Comparison of ENCODE assay signal across 18 cellular contexts in the genomic region with DNA sequence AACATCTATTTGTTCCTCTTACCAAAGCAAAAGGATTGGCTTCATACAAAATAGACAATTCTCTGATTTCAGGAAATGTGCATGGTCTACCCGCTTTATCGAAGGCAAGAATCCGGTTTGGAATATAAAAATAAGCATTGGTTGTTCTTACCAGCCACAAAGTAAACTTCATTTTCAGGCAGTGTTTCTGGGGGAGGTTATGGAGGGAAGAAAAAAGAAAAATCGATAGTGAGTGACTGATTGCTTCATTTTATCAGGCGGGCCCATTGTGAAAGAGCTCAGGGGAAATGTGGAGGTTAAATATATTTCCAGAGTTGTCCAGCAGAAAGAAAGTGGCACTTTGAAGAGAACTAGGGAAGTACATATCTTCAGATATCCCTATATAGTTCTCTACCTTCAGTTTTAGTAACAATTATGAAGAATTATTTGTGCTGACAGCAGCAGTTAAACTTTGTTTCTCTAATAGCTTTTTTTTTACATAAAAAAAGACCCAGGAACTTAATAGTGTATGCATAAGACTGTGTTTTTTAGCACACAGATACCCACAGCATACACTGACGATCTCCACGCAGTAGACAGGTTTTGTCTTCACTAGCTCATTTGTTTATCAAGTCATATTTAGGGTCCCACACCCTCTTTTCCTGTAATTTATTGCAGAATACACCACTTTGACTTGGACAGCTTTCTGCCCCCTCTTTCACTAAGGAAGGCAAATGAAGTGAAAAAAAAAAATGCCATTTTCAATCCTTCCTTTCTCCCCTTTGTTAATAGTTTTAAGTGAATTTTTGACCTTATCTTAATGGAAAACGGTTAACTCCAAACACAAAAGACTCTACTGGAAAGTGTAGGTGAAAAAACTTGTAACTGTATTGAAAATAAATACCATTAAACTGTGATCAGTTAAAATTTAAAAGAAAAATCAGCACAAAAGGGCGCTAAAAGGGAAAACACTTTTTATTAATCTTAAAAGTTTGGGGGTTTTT. TPM values are rescaled to one million over a fixed set of nuclear protein-coding genes. Genes with fewer than 3 reads are reported as not detected.
A peak's percentile ranks its signal among the peaks of the same experiment; 100 is the strongest.
DNase-seq lines count a peak whose midpoint lies in the region; ATAC-seq and TF ChIP-seq lines count a peak whose summit lies in the region.
"Had no signal": no experiment of that assay in that cellular context is flagged by ENCODE, and none has a peak within 500 bp of the region (broad histone marks: within the 10 kb centered on the region; RNA-seq: fewer than 3 reads in every experiment).

No MANE protein-coding gene starts in this region.

- H3K4me3 Mint-ChIP-seq in brain (peak overlapping the region; percentile 93 to 97 (median 95)), nephron progenitor cell (peak overlapping the region; percentile 87)
- H3K4me3 Mint-ChIP-seq: activated CD4-positive, alpha-beta T cell treated with anti-CD3 and anti-CD28 coated beads, Interleukin-2, amount 10 ng/mL, durations not matched to agents 24 days and 14 days had no signal

- TF ChIP-seq CTCF in Loucy (conservative IDR thresholded peaks at IDR 0.05; ENCODE audit: low read length) (no peak), brain (conservative IDR thresholded peaks at IDR 0.05) (no peak), nephron progenitor cell (IDR thresholded peaks at IDR 0.05) (no peak)

- peak overlapping the region; percentile 92 to 100 (median 98) for H3K27ac Mint-ChIP-seq in brain
- H3K27ac Mint-ChIP-seq in nephron progenitor cell = no peak overlapping the region
- H3K27ac Mint-ChIP-seq: effector memory CD8-positive, alpha-beta T cell had no signal

- H2AFZ ChIP-seq in Loucy (ENCODE audit: low read length) = peak overlapping the region; percentile 47; the same call in 1 of the 2 replicates
- H2AFZ ChIP-seq: GM23248 had no signal

- peaks cover 12% of the 10 kb centered on the region; the same call in 1 of the 2 replicates for H3K79me2 ChIP-seq in Loucy (ENCODE audit: insufficient read depth, low read length)

- no peaks in the 10 kb centered on the region for H3F3A ChIP-seq in Loucy (ENCODE audit: low read depth)

- no peaks in the 10 kb centered on the region for H3K9me3 ChIP-seq in Loucy (ENCODE audit: insufficient read depth, low read depth, low read length)

- H3K36me3 Mint-ChIP-seq in brain (peaks cover 40% of the 10 kb centered on the region), nephron progenitor cell (ENCODE audit: low read depth) (no peaks in the 10 kb centered on the region)

- H3K4me3 ChIP-seq in GM08714 (ENCODE audit: low read length) (peak overlapping the region; percentile 32; the same call in 1 of the 2 replicates), Loucy (ENCODE audit: low read length, poor library complexity, severe bottlenecking) (peak overlapping the region; percentile 88)
- H3K4me3 ChIP-seq: GM23248 had no signal

- H3K4me1 Mint-ChIP-seq in brain (peaks cover 25% of the 10 kb centered on the region), nephron progenitor cell (peaks cover 71% of the 10 kb centered on the region)

- ATAC-seq in HG03039 (IDR thresholded peaks at IDR 0.05; ENCODE audit: unreplicated experiment) = no peak
- ATAC-seq: effector memory CD8-positive, alpha-beta T cell had no signal

- no peaks in the 10 kb centered on the region for H3K9me2 ChIP-seq in Loucy (replicated peaks; ENCODE audit: low read depth, low read length)

- peaks cover 22% of the 10 kb centered on the region for H3K4me1 ChIP-seq in Loucy (ENCODE audit: insufficient read depth, low read length, poor library complexity, severe bottlenecking)

- no peaks in the 10 kb centered on the region for H4K20me1 ChIP-seq in Loucy (ENCODE audit: insufficient read depth, low read length, poor library complexity, severe bottlenecking)

- H3K27me3 ChIP-seq in Loucy (ENCODE audit: insufficient read depth, low read length, poor library complexity, severe bottlenecking) = peaks cover 11% of the 10 kb centered on the region

- H3K9ac ChIP-seq in Loucy (ENCODE audit: low read depth, low read length, poor library complexity, severe bottlenecking) = peak overlapping the region; percentile 61
- H3K9ac ChIP-seq: GM23248 had no signal

- H3K36me3 ChIP-seq in Loucy (ENCODE audit: insufficient read depth, low read length) = no peaks in the 10 kb centered on the region

- H3K27me3 Mint-ChIP-seq in brain (peaks cover 45% of the 10 kb centered on the region), nephron progenitor cell (ENCODE audit: low read depth, poor library complexity) (peaks cover 90% of the 10 kb centered on the region)

- peak overlapping the region; percentile 89 for H3K4me2 ChIP-seq in Loucy (ENCODE audit: low read depth, low read length, poor library complexity, severe bottlenecking)

- DNase-seq in nephron progenitor cell (no peak), GM19238 (ENCODE audit: insufficient read length, low spot score) (no peak), HUDEP-2 (lab: John Stamatoyannopoulos, UW; ENCODE audit: unreplicated experiment in 76 of 76) (no peak), anterior cingulate cortex (lab: John Stamatoyannopoulos, UW) (no peak)
- DNase-seq: activated CD4-positive, alpha-beta T cell treated with anti-CD3 and anti-CD28 coated beads, Interleukin-2, amount 10 ng/mL, durations not matched to agents 24 days and 14 days; aorta; effector memory CD8-positive, alpha-beta T cell; foreskin melanocyte; GM23248; islet precursor cell; NCI-H187 treated with DMSO at 0.1 percent for 48 hours; small intestine; T-helper 2 cell had no signal

- peaks cover 0 to 17% (median 0%) of the 10 kb centered on the region in 5 experiments for H3K9me3 Mint-ChIP-seq in brain
- H3K9me3 Mint-ChIP-seq in nephron progenitor cell = no peaks in the 10 kb centered on the region
- H3K9me3 Mint-ChIP-seq: effector memory CD8-positive, alpha-beta T cell had no signal

RNA-seq across cellular contexts. Expression of gene POU3F2, which starts 2.9 kb away (rescaled TPM):
- polyA plus RNA-seq in brain (ENCODE audit: insufficient read depth, low read depth, low replicate concordance) = 9.1 TPM
- polyA plus RNA-seq: aorta, BJ, small intestine had no signal
